Comparison of ENCODE assay signal across 10 cellular contexts in genomic region chr7:151244871-151245346, GRCh38. TPM values are rescaled to one million over a fixed set of nuclear protein-coding genes. Genes with fewer than 3 reads are reported as not detected.
A peak's percentile ranks its signal among the peaks of the same experiment; 100 is the strongest.
DNase-seq lines count a peak whose midpoint lies in the region; ATAC-seq, FAIRE-seq and TF ChIP-seq lines count a peak whose summit lies in the region.
"Had no signal": no experiment of that assay in that cellular context is flagged by ENCODE, and none has a peak within 500 bp of the region (broad histone marks: within the 10 kb centered on the region; RNA-seq: fewer than 3 reads in every experiment).

No MANE protein-coding gene starts in this region.

- H3K9ac ChIP-seq in GM12878 (ENCODE audit: control insufficient read depth, insufficient read depth, low read length) = no peak overlapping the region
- no peak overlapping the region for H3K9ac ChIP-seq in mucosa of rectum (ENCODE audit: low read depth in 1 of 2, low read length in 2 of 2)

- H3K27ac ChIP-seq in A549 (peak overlapping the region; percentile 63 to 83; a peak in 5 of 6 replicates), GM12878 (ENCODE audit: control insufficient read depth, insufficient read depth) (no peak overlapping the region), mucosa of rectum (ENCODE audit: low read depth in 2 of 2, low read length in 2 of 2) (no peak overlapping the region), substantia nigra (ENCODE audit: low read depth, low read length, poor library complexity, severe bottlenecking) (no peak overlapping the region)

- no peak for TF ChIP-seq CTCF in A549 (IDR thresholded peaks at IDR 0.05)
- no peak for TF ChIP-seq CTCF in GM12878 (IDR thresholded peaks at IDR 0.05 in 2 of 3, conservative IDR thresholded peaks at IDR 0.05 in 1 of 3; ENCODE audit: control insufficient read depth in 2 of 3, extremely low read depth in 1 of 3, insufficient read depth in 1 of 3, low read depth in 3 of 3, low read length in 3 of 3)

- WGBS in A549 (ENCODE audit: missing lambda C conversion rate) = 54% methylated on average over 15 of the region's 15 CpGs
- WGBS in GM12878 (ENCODE audit: insufficient coverage, insufficient replicate concordance, low lambda C conversion rate, missing lambda C conversion rate) = 2% methylated on average over 15 of the region's 15 CpGs

- POLR2A ChIA-PET in A549 (lab: Yijun Ruan, JAX) (interaction anchor here (1.0 to 1.1 kb wide), 2 partner anchors 12 to 18 kb away, joined by 3 to 5 read pairs; partner anchors contain the start of genes ABCF2 and CHPF2), GM12878 (lab: Charles Lee) (interaction anchor here (1.4 to 1.5 kb wide), 2 partner anchors 13 to 18 kb away, joined by 5 read pairs; partner anchors contain the start of genes ABCF2 and CHPF2)

- intact Hi-C loops in GM12878 (cut with micrococcal nuclease; ENCODE audit: unreplicated experiment) = loop anchor here (1.0 to 5.0 kb wide), 2 partner anchors 73 to 121 kb away; no protein-coding TSS in a partner anchor

- no peaks in the 10 kb centered on the region for H4K20me1 ChIP-seq in GM12878 (ENCODE audit: control insufficient read depth, insufficient read depth)

- CTCF ChIA-PET in A549 (lab: Yijun Ruan, JAX) = interaction anchor here (0.9 to 5.3 kb wide), 28 partner anchors 10 to 282 kb away, joined by 3 to 69 read pairs (median 6); partner anchors contain the start of genes ABCF2, CHPF2 and GBX1
- CTCF ChIA-PET in GM12878 (lab: Yijun Ruan, JAX) = interaction anchor here (0.6 to 5.3 kb wide), 28 partner anchors 7 to 389 kb away, joined by 3 to 56 read pairs (median 5); partner anchors contain the start of genes ABCF2 and CHPF2

- no peaks in the 10 kb centered on the region for H3K79me2 ChIP-seq in GM12878 (ENCODE audit: control insufficient read depth, insufficient read depth, low read length)

- TF ChIP-seq RAD21 in A549 (conservative IDR thresholded peaks at IDR 0.05 in 1 of 2, IDR thresholded peaks at IDR 0.05 in 1 of 2) = no peak
- TF ChIP-seq RAD21 in GM12878 (IDR thresholded peaks at IDR 0.05; ENCODE audit: insufficient read depth, low read depth, low read length) = no peak

- TF ChIP-seq POLR2A in A549 (IDR thresholded peaks at IDR 0.05; ENCODE audit: low read length) (no peak), GM12878 (IDR thresholded peaks at IDR 0.05; ENCODE audit: low read depth, low read length) (no peak)

- no TSS peak for BruUV-seq in GM12878 (replicated peaks; lab: Mats Ljungman, UMichigan)

- in situ Hi-C loops in GM12878 (cut with MboI) = no loop called here

- H3K27me3 ChIP-seq in H7 (ENCODE audit: control insufficient read depth, insufficient read depth, low read length) (peaks cover 49% of the 10 kb centered on the region), GM12878 (replicated peaks in 1 of 2; ENCODE audit: control insufficient read depth in 2 of 2, insufficient read depth in 2 of 2, low read length in 1 of 2) (peaks cover 15 to 24% of the 10 kb centered on the region in 2 experiments), mucosa of rectum (ENCODE audit: control insufficient read depth in 2 of 2, insufficient read depth in 2 of 2, low read length in 2 of 2) (peaks cover 31 to 34% of the 10 kb centered on the region in 2 donors)

- no peak for ATAC-seq in A549
- ATAC-seq in GM12878 = peak; percentile 2
- no peak for ATAC-seq in esophagus mucosa

- H3K4me1 ChIP-seq in A549 = peaks cover 59% of the 10 kb centered on the region
- peaks cover 16% of the 10 kb centered on the region for H3K4me1 ChIP-seq in GM12878 (ENCODE audit: control insufficient read depth, insufficient read depth, low read length)
- peaks cover 23 to 24% of the 10 kb centered on the region in 2 donors for H3K4me1 ChIP-seq in mucosa of rectum (ENCODE audit: control insufficient read depth in 2 of 2, insufficient read depth in 2 of 2, low read length in 2 of 2)

- H3K36me3 ChIP-seq in H7 (replicated peaks; ENCODE audit: control insufficient read depth, insufficient read depth, low read length) (no peaks in the 10 kb centered on the region), GM12878 (ENCODE audit: control insufficient read depth in 2 of 2, insufficient read depth in 2 of 2, low read length in 1 of 2) (no peaks in the 10 kb centered on the region), mucosa of rectum (ENCODE audit: control insufficient read depth in 2 of 2, insufficient read depth in 2 of 2, low read length in 2 of 2) (no peaks in the 10 kb centered on the region)

- TF ChIP-seq EP300 in A549 (IDR thresholded peaks at IDR 0.05) = no peak
- no peak for TF ChIP-seq EP300 in GM12878 (IDR thresholded peaks at IDR 0.05; ENCODE audit: borderline replicate concordance in 1 of 2, control insufficient read depth in 1 of 2, low read depth in 2 of 2, low read length in 2 of 2)

- DNase-seq in A549 (ENCODE audit: low read depth in 1 of 2, low spot score in 1 of 2) (no peak), H7 (peak; percentile 85), GM12878 (ENCODE audit: low read depth, low spot score) (no peak), dermis blood vessel endothelial cell (no peak), substantia nigra (lab: John Stamatoyannopoulos, UW) (no peak), AG20443 (ENCODE audit: low spot score) (no peak)

- no peak overlapping the region for H2AFZ ChIP-seq in GM12878 (ENCODE audit: control insufficient read depth, low read depth, low read length)

- RAD21 ChIA-PET in GM12878 (lab: Charles Lee; ENCODE audit: unreplicated experiment) = interaction anchor here (0.6 to 2.6 kb wide), 4 partner anchors 12 to 1043 kb away, joined by 3 to 17 read pairs (median 14); partner anchors contain the start of genes ABCF2 and CHPF2

- no peak for FAIRE-seq in A549 (lab: Jason Lieb, UNC)
- no peak for FAIRE-seq in GM12878 (lab: Jason Lieb, UNC)

- H3K9me3 ChIP-seq in A549 = no peaks in the 10 kb centered on the region
- H3K9me3 ChIP-seq in GM12878 (replicated peaks; ENCODE audit: control insufficient read depth, insufficient read depth, low read length) = no peaks in the 10 kb centered on the region
- H3K9me3 ChIP-seq in mucosa of rectum (ENCODE audit: control insufficient read depth in 2 of 2, low read length in 2 of 2) = no peaks in the 10 kb centered on the region

- SMC1A ChIA-PET in GM12878 (lab: Charles Lee; ENCODE audit: uncharacterized antibody, unreplicated experiment) = interaction anchor here (1.4 to 3.4 kb wide), 4 partner anchors 11 to 121 kb away, joined by 5 to 24 read pairs (median 15); partner anchors contain the start of genes ABCF2 and CHPF2

- H3K4me3 ChIP-seq in A549 (peak overlapping the region; percentile 52), H7 (ENCODE audit: insufficient read depth, low read depth, low read length) (peak overlapping the region; percentile 49), GM12878 (peak overlapping the region; percentile 44; the same call in 1 of the 2 replicates), mucosa of rectum (ENCODE audit: low read length in 2 of 2) (peak overlapping the region; percentile 39 to 42)

- H3K4me2 ChIP-seq in A549 (peak overlapping the region; percentile 100), GM12878 (ENCODE audit: control insufficient read depth, insufficient read depth) (peak overlapping the region; percentile 83)

RNA-seq across cellular contexts. Expression of gene SMARCD3, which starts 3.6 kb away (rescaled TPM):
- polyA plus RNA-seq in A549 (2011; rRNA removed) = 12.5 and 14.5 TPM in 2 replicates
- 10.9 and 14.3 TPM in 2 replicates for polyA plus RNA-seq in A549 (2012; cell fraction: cytosol; rRNA removed)
- 48.7 and 61.4 TPM in 2 replicates for polyA plus RNA-seq in A549 (2012; cell fraction: nucleus; rRNA removed)
- 10.6 to 11.9 TPM (median 11.6 TPM) in 3 replicates for polyA plus RNA-seq in A549 (2017; fragmentation: RNase III; extraction: RNeasy Plus Mini Kit Qiagen cat#74134 plus additional on column Dnase treatment)
- 13.0 and 15.2 TPM in 2 replicates for polyA minus RNA-seq in A549 (2011; rRNA and poly(A)+ RNA removed)
- total RNA-seq in H7 (2014; rRNA removed; shearing (Covaris generic)) = 7.2 and 23.6 TPM in 2 replicates
- total RNA-seq in GM12878 (2013; cell fraction: nucleolus; rRNA removed) = not detected in 2 replicates
- total RNA-seq in GM12878 (2014; rRNA removed) = 0.11 TPM in 1 of 2 replicates, not detected in the other
- 0.13 and 0.14 TPM in 2 replicates for total RNA-seq in GM12878 (2014; rRNA removed; fragmentation: Illumina TruSeq; extraction: Trizol)
- 0.51 and 1.4 TPM in 2 replicates for total RNA-seq in GM12878 (2021)
- 1.7 TPM for polyA plus RNA-seq in GM12878 (2011; ENCODE audit: low read depth)
- 0.17 and 0.18 TPM in 2 replicates for polyA plus RNA-seq in GM12878 (2011; rRNA removed)
- 0.17 and 1.4 TPM in 2 replicates for polyA plus RNA-seq in GM12878 (2011; cell fraction: cytosol; rRNA removed)
- polyA plus RNA-seq in GM12878 (2011; cell fraction: nucleus; rRNA removed) = 0.79 and 1.0 TPM in 2 replicates
- 3.2 and 3.6 TPM in 2 replicates for polyA plus RNA-seq in GM12878 (2012)
- polyA plus RNA-seq in GM12878 (2014; fragmentation: Illumina TruSeq; extraction: Trizol) = 0.12 and 0.86 TPM in 2 replicates
- under 1 TPM; 0.11 TPM for polyA plus RNA-seq in GM12878 (2014; fragmentation: Nextera tagmentation; extraction: Ambion mirVana)
- polyA plus RNA-seq in GM12878 (2014; rRNA removed) = 0.34 and 0.63 TPM in 2 replicates
- polyA plus RNA-seq in GM12878 (2016; fragmentation: Nextera tagmentation; extraction: Ambion mirVana) = under 1 TPM; 0.39 to 0.81 TPM
- not detected in 2 replicates for polyA minus RNA-seq in GM12878 (2011; rRNA and poly(A)+ RNA removed)
- not detected in 2 replicates for polyA minus RNA-seq in GM12878 (2011; cell fraction: cytosol; rRNA and poly(A)+ RNA removed)
- not detected in 2 replicates for polyA minus RNA-seq in GM12878 (2011; cell fraction: nucleus; rRNA and poly(A)+ RNA removed)
- total RNA-seq in dermis blood vessel endothelial cell = 0.85 and 2.0 TPM in 2 replicates
- total RNA-seq in esophagus mucosa = 6.7 TPM

RNA-seq across cellular contexts. Expression of gene CHPF2, which starts 12.6 kb away (rescaled TPM):
- polyA plus RNA-seq in A549 (2011; rRNA removed) (14.9 and 17.2 TPM in 2 replicates), A549 (2017; fragmentation: RNase III; extraction: RNeasy Plus Mini Kit Qiagen cat#74134 plus additional on column Dnase treatment) (24.7 to 29.6 TPM (median 28.0 TPM) in 3 replicates), GM12878 (2011; rRNA removed) (6.7 and 9.2 TPM in 2 replicates), GM12878 (2014; fragmentation: Illumina TruSeq; extraction: Trizol) (3.2 and 9.2 TPM in 2 replicates), GM12878 (2014; fragmentation: Nextera tagmentation; extraction: Ambion mirVana) (under 1 TPM; 0.23 to 0.82 TPM), GM12878 (2014; rRNA removed) (24.1 and 28.2 TPM in 2 replicates), GM12878 (2016; fragmentation: Nextera tagmentation; extraction: Ambion mirVana) (10 to 100 TPM; 11.4 to 13.4 TPM)
- polyA plus RNA-seq in A549 (2012; cell fraction: cytosol; rRNA removed) = 22.6 and 34.6 TPM in 2 replicates
- polyA plus RNA-seq in A549 (2012; cell fraction: nucleus; rRNA removed) = 62.9 and 75.7 TPM in 2 replicates
- polyA minus RNA-seq in A549 (2011; rRNA and poly(A)+ RNA removed) = 16.7 and 27.0 TPM in 2 replicates
- 24.7 and 25.0 TPM in 2 replicates for total RNA-seq in H7 (2014; rRNA removed; shearing (Covaris generic))
- 59.3 and 69.6 TPM in 2 replicates for total RNA-seq in GM12878 (2013; cell fraction: nucleolus; rRNA removed)
- total RNA-seq in GM12878 (2014; rRNA removed) (23.4 and 25.8 TPM in 2 replicates), GM12878 (2014; rRNA removed; fragmentation: Illumina TruSeq; extraction: Trizol) (10.1 and 11.6 TPM in 2 replicates), GM12878 (2021) (31.3 and 33.1 TPM in 2 replicates), dermis blood vessel endothelial cell (49.9 and 66.1 TPM in 2 replicates), esophagus mucosa (10.9 TPM)
- polyA plus RNA-seq in GM12878 (2011; ENCODE audit: low read depth) = 11.3 TPM
- 13.1 and 17.6 TPM in 2 replicates for polyA plus RNA-seq in GM12878 (2011; cell fraction: cytosol; rRNA removed)
- 96.6 and 98.8 TPM in 2 replicates for polyA plus RNA-seq in GM12878 (2011; cell fraction: nucleus; rRNA removed)
- 19.5 and 28.6 TPM in 2 replicates for polyA plus RNA-seq in GM12878 (2012)
- polyA minus RNA-seq in GM12878 (2011; rRNA and poly(A)+ RNA removed) = 10.4 and 22.9 TPM in 2 replicates
- polyA minus RNA-seq in GM12878 (2011; cell fraction: cytosol; rRNA and poly(A)+ RNA removed) = 7.6 and 10.5 TPM in 2 replicates
- 36.0 and 57.0 TPM in 2 replicates for polyA minus RNA-seq in GM12878 (2011; cell fraction: nucleus; rRNA and poly(A)+ RNA removed)

RNA-seq across cellular contexts. Expression of gene ABCF2, which starts 17.9 kb away (rescaled TPM):
- polyA plus RNA-seq in A549 (2011; rRNA removed) = 47.8 and 53.8 TPM in 2 replicates
- 59.3 and 63.3 TPM in 2 replicates for polyA plus RNA-seq in A549 (2012; cell fraction: cytosol; rRNA removed)
- polyA plus RNA-seq in A549 (2012; cell fraction: nucleus; rRNA removed) = 70.5 and 71.8 TPM in 2 replicates
- polyA plus RNA-seq in A549 (2017; fragmentation: RNase III; extraction: RNeasy Plus Mini Kit Qiagen cat#74134 plus additional on column Dnase treatment) = 69.1 to 76.3 TPM (median 70.9 TPM) in 3 replicates
- polyA minus RNA-seq in A549 (2011; rRNA and poly(A)+ RNA removed) = 61.8 and 67.2 TPM in 2 replicates
- 47.3 and 48.5 TPM in 2 replicates for total RNA-seq in H7 (2014; rRNA removed; shearing (Covaris generic))
- 22.9 and 36.3 TPM in 2 replicates for total RNA-seq in GM12878 (2013; cell fraction: nucleolus; rRNA removed)
- total RNA-seq in GM12878 (2014; rRNA removed) = 59.4 and 59.8 TPM in 2 replicates
- total RNA-seq in GM12878 (2014; rRNA removed; fragmentation: Illumina TruSeq; extraction: Trizol) = 55.4 and 56.2 TPM in 2 replicates
- total RNA-seq in GM12878 (2021) = 52.8 and 58.1 TPM in 2 replicates
- 18.9 TPM for polyA plus RNA-seq in GM12878 (2011; ENCODE audit: low read depth)
- polyA plus RNA-seq in GM12878 (2011; rRNA removed) = 15.2 and 29.3 TPM in 2 replicates
- polyA plus RNA-seq in GM12878 (2011; cell fraction: cytosol; rRNA removed) = 42.5 and 47.8 TPM in 2 replicates
- polyA plus RNA-seq in GM12878 (2011; cell fraction: nucleus; rRNA removed) = 38.2 and 45.7 TPM in 2 replicates
- polyA plus RNA-seq in GM12878 (2012) = 19.8 and 21.2 TPM in 2 replicates
- 62.1 and 76.3 TPM in 2 replicates for polyA plus RNA-seq in GM12878 (2014; fragmentation: Illumina TruSeq; extraction: Trizol)
- polyA plus RNA-seq in GM12878 (2014; fragmentation: Nextera tagmentation; extraction: Ambion mirVana) = 10 to 100 TPM; 39.6 to 50.9 TPM
- 49.5 and 54.5 TPM in 2 replicates for polyA plus RNA-seq in GM12878 (2014; rRNA removed)
- polyA plus RNA-seq in GM12878 (2016; fragmentation: Nextera tagmentation; extraction: Ambion mirVana) = 10 to 100 TPM; 63.9 to 65.8 TPM
- polyA minus RNA-seq in GM12878 (2011; rRNA and poly(A)+ RNA removed) = 39.4 and 48.2 TPM in 2 replicates
- 11.6 and 19.4 TPM in 2 replicates for polyA minus RNA-seq in GM12878 (2011; cell fraction: cytosol; rRNA and poly(A)+ RNA removed)
- polyA minus RNA-seq in GM12878 (2011; cell fraction: nucleus; rRNA and poly(A)+ RNA removed) = 8.1 and 17.4 TPM in 2 replicates
- total RNA-seq in dermis blood vessel endothelial cell = 74.6 and 76.2 TPM in 2 replicates
- 25.7 TPM for total RNA-seq in esophagus mucosa

RNA-seq across cellular contexts. Expression of gene H2BK1, which starts 34.6 kb away (rescaled TPM):
- polyA plus RNA-seq in A549 (2011; rRNA removed) (not detected in 2 replicates), A549 (2017; fragmentation: RNase III; extraction: RNeasy Plus Mini Kit Qiagen cat#74134 plus additional on column Dnase treatment) (not detected in 3 replicates), GM12878 (2011; rRNA removed) (not detected in 2 replicates), GM12878 (2014; fragmentation: Illumina TruSeq; extraction: Trizol) (not detected in 2 replicates), GM12878 (2014; fragmentation: Nextera tagmentation; extraction: Ambion mirVana) (not detected), GM12878 (2014; rRNA removed) (not detected in 2 replicates), GM12878 (2016; fragmentation: Nextera tagmentation; extraction: Ambion mirVana) (not detected)
- not detected in 2 replicates for polyA plus RNA-seq in A549 (2012; cell fraction: cytosol; rRNA removed)
- polyA plus RNA-seq in A549 (2012; cell fraction: nucleus; rRNA removed) = not detected in 2 replicates
- polyA minus RNA-seq in A549 (2011; rRNA and poly(A)+ RNA removed) = not detected in 2 replicates
- 0.74 TPM in 1 of 2 replicates, not detected in the other for total RNA-seq in H7 (2014; rRNA removed; shearing (Covaris generic))
- not detected in 2 replicates for total RNA-seq in GM12878 (2013; cell fraction: nucleolus; rRNA removed)
- total RNA-seq in GM12878 (2014; rRNA removed) (not detected in 2 replicates), GM12878 (2014; rRNA removed; fragmentation: Illumina TruSeq; extraction: Trizol) (not detected in 2 replicates), GM12878 (2021) (0.54 TPM in 1 of 2 replicates, not detected in the other), dermis blood vessel endothelial cell (not detected in 2 replicates), esophagus mucosa (not detected)
- not detected for polyA plus RNA-seq in GM12878 (2011; ENCODE audit: low read depth)
- polyA plus RNA-seq in GM12878 (2011; cell fraction: cytosol; rRNA removed) = not detected in 2 replicates
- not detected in 2 replicates for polyA plus RNA-seq in GM12878 (2011; cell fraction: nucleus; rRNA removed)
- not detected in 2 replicates for polyA plus RNA-seq in GM12878 (2012)
- polyA minus RNA-seq in GM12878 (2011; rRNA and poly(A)+ RNA removed) = not detected in 2 replicates
- polyA minus RNA-seq in GM12878 (2011; cell fraction: cytosol; rRNA and poly(A)+ RNA removed) = not detected in 2 replicates
- polyA minus RNA-seq in GM12878 (2011; cell fraction: nucleus; rRNA and poly(A)+ RNA removed) = 1.1 TPM in 1 of 2 replicates, not detected in the other
- total RNA-seq: lung microvascular endothelial cell, temporal lobe had no signal

RNA-seq across cellular contexts. Expression of gene ASB10, which starts 57.9 kb away (rescaled TPM):
- polyA plus RNA-seq in A549 (2011; rRNA removed) (not detected in 2 replicates), A549 (2017; fragmentation: RNase III; extraction: RNeasy Plus Mini Kit Qiagen cat#74134 plus additional on column Dnase treatment) (not detected in 3 replicates), GM12878 (2011; rRNA removed) (not detected in 2 replicates), GM12878 (2014; fragmentation: Illumina TruSeq; extraction: Trizol) (not detected in 2 replicates), GM12878 (2014; fragmentation: Nextera tagmentation; extraction: Ambion mirVana) (not detected), GM12878 (2014; rRNA removed) (not detected in 2 replicates), GM12878 (2016; fragmentation: Nextera tagmentation; extraction: Ambion mirVana) (not detected)
- polyA plus RNA-seq in A549 (2012; cell fraction: cytosol; rRNA removed) = not detected in 2 replicates
- not detected in 2 replicates for polyA plus RNA-seq in A549 (2012; cell fraction: nucleus; rRNA removed)
- polyA minus RNA-seq in A549 (2011; rRNA and poly(A)+ RNA removed) = not detected in 2 replicates
- not detected in 2 replicates for total RNA-seq in H7 (2014; rRNA removed; shearing (Covaris generic))
- total RNA-seq in GM12878 (2013; cell fraction: nucleolus; rRNA removed) = not detected in 2 replicates
- total RNA-seq in GM12878 (2014; rRNA removed) (not detected in 2 replicates), GM12878 (2014; rRNA removed; fragmentation: Illumina TruSeq; extraction: Trizol) (not detected in 2 replicates), GM12878 (2021) (not detected in 2 replicates), dermis blood vessel endothelial cell (not detected in 2 replicates), esophagus mucosa (not detected)
- not detected for polyA plus RNA-seq in GM12878 (2011; ENCODE audit: low read depth)
- polyA plus RNA-seq in GM12878 (2011; cell fraction: cytosol; rRNA removed) = not detected in 2 replicates
- not detected in 2 replicates for polyA plus RNA-seq in GM12878 (2011; cell fraction: nucleus; rRNA removed)
- not detected in 2 replicates for polyA plus RNA-seq in GM12878 (2012)
- not detected in 2 replicates for polyA minus RNA-seq in GM12878 (2011; rRNA and poly(A)+ RNA removed)
- not detected in 2 replicates for polyA minus RNA-seq in GM12878 (2011; cell fraction: cytosol; rRNA and poly(A)+ RNA removed)
- not detected in 2 replicates for polyA minus RNA-seq in GM12878 (2011; cell fraction: nucleus; rRNA and poly(A)+ RNA removed)
- total RNA-seq: lung microvascular endothelial cell, temporal lobe had no signal

Comparison
In these comparisons a context has a peak if more than half of its experiments do, and no peak if none do; other contexts are left out.
1. H3K27ac ChIP-seq: peak in A549 (2 of 2); none in GM12878 (single experiment), mucosa of rectum (0 of 2) and substantia nigra (single experiment).
2. Peak in every context shown above with its lines, with median percentiles within 50 percentile points of each other: H3K4me3 ChIP-seq.